ENCODE assay signal across 1 cellular context in the genomic region with DNA sequence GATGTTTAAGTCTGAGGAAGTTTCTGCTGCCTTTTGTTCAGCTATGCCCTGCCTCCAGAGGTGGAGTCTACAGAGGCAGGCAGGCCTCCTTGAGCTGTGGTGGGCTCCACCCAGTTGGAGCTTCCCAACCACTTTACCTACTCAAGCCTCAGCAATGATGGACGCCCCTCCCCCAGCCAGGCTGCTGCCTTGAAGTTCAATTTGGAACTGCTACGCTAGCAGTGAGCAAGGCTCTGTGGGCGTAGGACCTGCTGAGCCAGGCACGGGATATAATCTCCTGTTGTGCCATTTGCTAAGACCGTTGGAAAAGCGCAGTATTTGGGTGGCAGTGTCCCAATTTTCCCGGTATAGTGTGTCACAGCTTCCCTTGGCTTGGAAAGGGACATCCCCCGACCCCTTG. TPM values are rescaled to one million over a fixed set of nuclear protein-coding genes. Genes with fewer than 3 reads are reported as not detected.
"Had no signal": no experiment of that assay in that cellular context is flagged by ENCODE, and none has a peak within 500 bp of the region (broad histone marks: within the 10 kb centered on the region; RNA-seq: fewer than 3 reads in every experiment).

No MANE protein-coding gene starts in this region.

RNA-seq across cellular contexts. Expression of a gene that starts 40.0 kb away (rescaled TPM):
- total RNA-seq: H4 had no signal

RNA-seq across cellular contexts. Expression of a gene that starts 40.1 kb away (rescaled TPM):
- total RNA-seq: H4 had no signal
